Comparison of ENCODE assay signal across 1 cellular context in genomic region chr5:72246954-72247442, GRCh38.
TF ChIP-seq lines count a peak whose summit lies in the region.

No MANE protein-coding gene starts in this region.

TF ChIP-seq in K562, 482 proteins besides CTCF, POLR2A, EP300 and RAD21 (continued from another document):
- TF ChIP-seq CLOCK (CRISPR knock-in tag; IDR thresholded peaks at IDR 0.05; ENCODE audit: borderline replicate concordance) = no peak
